In the genomic region with DNA sequence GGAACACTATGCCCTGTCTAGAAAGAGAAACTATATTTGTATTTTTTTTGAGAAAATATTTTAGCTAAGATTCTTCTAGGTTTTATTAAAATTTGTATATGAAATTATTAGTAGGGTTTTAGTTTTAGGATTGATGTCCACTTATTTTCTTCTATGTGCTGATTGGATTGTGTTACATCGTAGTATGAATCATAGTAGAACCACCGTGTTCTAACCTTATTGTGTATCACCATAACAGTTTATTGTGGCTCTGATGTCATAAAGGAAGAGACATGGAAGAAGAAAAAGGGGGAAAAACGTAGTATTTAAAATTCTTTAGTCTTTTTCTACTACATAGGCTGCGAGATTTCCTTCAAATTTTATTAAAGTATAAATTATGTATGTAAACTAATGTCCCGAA, we compare ENCODE assay signal across 17 cellular contexts. TPM values are rescaled to one million over a fixed set of nuclear protein-coding genes. Genes with fewer than 3 reads are reported as not detected.
DNase-seq lines count a peak whose midpoint lies in the region; ATAC-seq, FAIRE-seq and TF ChIP-seq lines count a peak whose summit lies in the region.
"Had no signal": no experiment of that assay in that cellular context is flagged by ENCODE, and none has a peak within 500 bp of the region (broad histone marks: within the 10 kb centered on the region; RNA-seq: fewer than 3 reads in every experiment).

No MANE protein-coding gene starts in this region.

- FAIRE-seq in A549 (lab: Jason Lieb, UNC) (no peak), kidney (lab: Jason Lieb, UNC) (no peak)
- FAIRE-seq: GM12892 had no signal

- H3K14ac ChIP-seq in mesenchymal stem cell (ENCODE audit: low read length in 2 of 2), result no peak overlapping the region

- H3K4me1 ChIP-seq in A549, result peaks cover 47% of the 10 kb centered on the region
- peaks cover 9 to 25% of the 10 kb centered on the region in 2 donors for H3K4me1 ChIP-seq in kidney (ENCODE audit: control insufficient read depth in 1 of 2, insufficient read depth in 1 of 2, low read depth in 1 of 2, low read length in 2 of 2)
- H3K4me1 ChIP-seq in mesenchymal stem cell (ENCODE audit: control insufficient read depth, insufficient read depth, low read depth, low read length), result peaks cover 2% of the 10 kb centered on the region

- no peak for TF ChIP-seq EP300 in A549 (IDR thresholded peaks at IDR 0.05)

- H3K4me1 Mint-ChIP-seq in activated B cell treated with CpG ODN at 0.5 μM for 24 hours, result peaks cover 39% of the 10 kb centered on the region
- peaks cover 49% of the 10 kb centered on the region for H3K4me1 Mint-ChIP-seq in activated naive CD4-positive, alpha-beta T cell treated with anti-CD3 and anti-CD28 coated beads, Interleukin-2, amount 10 ng/mL, durations not matched to agents 7 days and 5 days

- no peak overlapping the region for H2BK15ac ChIP-seq in mesenchymal stem cell (ENCODE audit: low read depth, poor library complexity, severe bottlenecking)

- intact Hi-C loops in activated B cell treated with CpG ODN at 0.5 μM for 24 hours (cut with micrococcal nuclease) (loop anchor here (5.0 to 10.0 kb wide), 7 partner anchors 199 to 989 kb away; a partner anchor contains a TSS), kidney (cut with DNase I) (no loop called here)

- no peaks in the 10 kb centered on the region for H3K27me3 ChIP-seq in mesenchymal stem cell (ENCODE audit: control insufficient read depth in 1 of 2, insufficient read depth in 1 of 2, low read length in 2 of 2)
- H3K27me3 ChIP-seq: foreskin keratinocyte, tibial artery had no signal

- H3K4me3 ChIP-seq in A549, result peak overlapping the region; percentile 82; the same call in 1 of the 3 replicates
- peak overlapping the region; percentile 27 to 36 for H3K4me3 ChIP-seq in kidney (ENCODE audit: low read length in 2 of 2)
- H3K4me3 ChIP-seq in mesenchymal stem cell (ENCODE audit: insufficient read depth in 1 of 2, low read depth in 1 of 2, low read length in 2 of 2), result no peak overlapping the region

- no peak overlapping the region for H2AFZ ChIP-seq in mesenchymal stem cell (ENCODE audit: low read depth, low read length)
- H2AFZ ChIP-seq: parathyroid adenoma had no signal

- no peak for TF ChIP-seq POLR2A in A549 (IDR thresholded peaks at IDR 0.05; ENCODE audit: low read length)

- ATAC-seq in A549, result no peak
- no peak for ATAC-seq in activated B cell treated with CpG ODN at 0.5 μM for 24 hours (ENCODE audit: low read depth)
- ATAC-seq in GM21737 (IDR thresholded peaks at IDR 0.05; ENCODE audit: unreplicated experiment), result no peak
- ATAC-seq: activated CD4-positive, alpha-beta T cell treated with anti-CD3 and anti-CD28 coated beads for 36 hours; foreskin keratinocyte had no signal

- H3K9ac ChIP-seq in kidney (ENCODE audit: low read length in 2 of 2) (no peak overlapping the region), mesenchymal stem cell (ENCODE audit: low read length) (no peak overlapping the region)
- H3K9ac ChIP-seq: parathyroid adenoma had no signal

- no peak overlapping the region for H2BK5ac ChIP-seq in mesenchymal stem cell (ENCODE audit: low read depth, low read length, poor library complexity, severe bottlenecking)

- no peak for TF ChIP-seq RAD21 in A549 (conservative IDR thresholded peaks at IDR 0.05 in 1 of 2, IDR thresholded peaks at IDR 0.05 in 1 of 2)

- no peak for DNase-seq in A549 (ENCODE audit: low read depth in 1 of 2, low spot score in 1 of 2)
- peak; percentile 19 for DNase-seq in ELR (ENCODE audit: low read depth)
- no peak for DNase-seq in activated B cell treated with CpG ODN at 0.5 μM for 24 hours
- no peak for DNase-seq in kidney
- DNase-seq in GOT3 (lab: John Stamatoyannopoulos, UW), result no peak
- DNase-seq in mesenchymal stem cell, result no peak
- no peak for DNase-seq in activated naive CD4-positive, alpha-beta T cell treated with anti-CD3 and anti-CD28 coated beads, Interleukin-2, amount 10 ng/mL, durations not matched to agents 7 days and 5 days
- DNase-seq: activated CD4-positive, alpha-beta T cell treated with anti-CD3 and anti-CD28 coated beads for 36 hours; DMS79 treated with DMSO at 0.1 percent for 48 hours; foreskin keratinocyte; IMR-90; NCI-H1417 treated with DMSO at 0.1 percent for 48 hours; NCI-H524; tibial artery had no signal

- peaks cover 3% of the 10 kb centered on the region for H3K79me1 ChIP-seq in mesenchymal stem cell (replicated peaks; ENCODE audit: low read length, poor library complexity, severe bottlenecking)

- TF ChIP-seq CTCF in A549 (IDR thresholded peaks at IDR 0.05), result no peak
- no peak for TF ChIP-seq CTCF in activated B cell treated with CpG ODN at 0.5 μM for 24 hours (IDR thresholded peaks at IDR 0.05)
- TF ChIP-seq CTCF in kidney (IDR thresholded peaks at IDR 0.05; ENCODE audit: borderline replicate concordance, extremely low read depth, insufficient read depth), result no peak

- no peak overlapping the region for H3K4ac ChIP-seq in mesenchymal stem cell (ENCODE audit: low read depth in 1 of 2, low read length in 2 of 2)

- H3K9me3 ChIP-seq in A549 (no peaks in the 10 kb centered on the region), kidney (ENCODE audit: control insufficient read depth in 1 of 2, low read length in 2 of 2) (no peaks in the 10 kb centered on the region), mesenchymal stem cell (ENCODE audit: control insufficient read depth, low read length) (no peaks in the 10 kb centered on the region)
- H3K9me3 ChIP-seq: tibial artery had no signal

- no peak overlapping the region for H2AK5ac ChIP-seq in mesenchymal stem cell (ENCODE audit: low read length, severe bottlenecking)

- H3K9me3 Mint-ChIP-seq in activated B cell treated with CpG ODN at 0.5 μM for 24 hours, result no peaks in the 10 kb centered on the region
- no peaks in the 10 kb centered on the region for H3K9me3 Mint-ChIP-seq in activated naive CD4-positive, alpha-beta T cell treated with anti-CD3 and anti-CD28 coated beads, Interleukin-2, amount 10 ng/mL, durations not matched to agents 7 days and 5 days

- no peak overlapping the region for H3K27ac ChIP-seq in A549
- H3K27ac ChIP-seq in kidney (ENCODE audit: low read depth in 2 of 2, low read length in 2 of 2), result no peak overlapping the region
- no peak overlapping the region for H3K27ac ChIP-seq in mesenchymal stem cell (ENCODE audit: low read length, poor library complexity, severe bottlenecking)
- H3K27ac ChIP-seq: foreskin keratinocyte, parathyroid adenoma had no signal

- CTCF ChIA-PET in A549 (lab: Yijun Ruan, JAX), result interaction anchor here (1.3 to 2.8 kb wide), 2 partner anchors 179 to 183 kb away, joined by 3 to 9 read pairs; a partner anchor contains a TSS
- CTCF ChIA-PET in activated B cell treated with CpG ODN at 0.5 μM for 24 hours (lab: Charles Lee), result interaction anchor here (0.9 to 3.7 kb wide), 4 partner anchors 161 to 355 kb away, joined by 3 to 23 read pairs (median 4); a partner anchor contains a TSS
- CTCF ChIA-PET in activated naive CD4-positive, alpha-beta T cell treated with anti-CD3 and anti-CD28 coated beads, Interleukin-2, amount 10 ng/mL, durations not matched to agents 7 days and 5 days (lab: Charles Lee), result interaction anchor here (1.4 to 3.7 kb wide), 3 partner anchors 159 to 223 kb away, joined by 3 to 36 read pairs (median 5); a partner anchor contains a TSS

- H3K27me3 Mint-ChIP-seq in activated B cell treated with CpG ODN at 0.5 μM for 24 hours, result no peaks in the 10 kb centered on the region
- peaks cover 5% of the 10 kb centered on the region for H3K27me3 Mint-ChIP-seq in activated naive CD4-positive, alpha-beta T cell treated with anti-CD3 and anti-CD28 coated beads, Interleukin-2, amount 10 ng/mL, durations not matched to agents 7 days and 5 days
- H3K27me3 Mint-ChIP-seq: activated CD4-positive, alpha-beta T cell treated with anti-CD3 and anti-CD28 coated beads for 36 hours had no signal

- no peak overlapping the region for H2BK120ac ChIP-seq in mesenchymal stem cell (ENCODE audit: low read depth, low read length)

- H3K23ac ChIP-seq in mesenchymal stem cell (ENCODE audit: low read length in 2 of 2), result no peak overlapping the region

- 71% methylated on average over 5 of the region's 5 CpGs for WGBS in A549 (ENCODE audit: missing lambda C conversion rate)
- WGBS in mesenchymal stem cell, result 67% methylated on average over 3 of the region's 5 CpGs

- POLR2A ChIA-PET in A549 (lab: Yijun Ruan, JAX), result interaction anchor here (1.0 kb wide), 1 partner anchor 181 kb away, joined by 3 read pairs; no protein-coding TSS in a partner anchor
- POLR2A ChIA-PET in activated B cell treated with CpG ODN at 0.5 μM for 24 hours (lab: Charles Lee), result interaction anchor here (0.6 to 5.0 kb wide), 4 partner anchors 160 to 342 kb away, joined by 4 to 68 read pairs (median 34); a partner anchor contains a TSS

- H3K36me3 ChIP-seq in kidney (ENCODE audit: control insufficient read depth in 1 of 2, insufficient read depth in 2 of 2, low read length in 2 of 2) (no peaks in the 10 kb centered on the region), mesenchymal stem cell (ENCODE audit: control insufficient read depth in 1 of 2, insufficient read depth in 2 of 2, low read depth in 1 of 2, low read length in 2 of 2) (peaks cover 0 to 12% of the 10 kb centered on the region in 2 experiments)
- H3K36me3 ChIP-seq: tibial artery had no signal

- no peak overlapping the region for H3K27ac Mint-ChIP-seq in activated B cell treated with CpG ODN at 0.5 μM for 24 hours
- no peak overlapping the region for H3K27ac Mint-ChIP-seq in activated naive CD4-positive, alpha-beta T cell treated with anti-CD3 and anti-CD28 coated beads, Interleukin-2, amount 10 ng/mL, durations not matched to agents 7 days and 5 days

- no peak overlapping the region for H2BK12ac ChIP-seq in mesenchymal stem cell (ENCODE audit: low read length in 2 of 2)

- H3K36me3 Mint-ChIP-seq in activated B cell treated with CpG ODN at 0.5 μM for 24 hours (ENCODE audit: low read depth), result peaks cover 17% of the 10 kb centered on the region
- H3K36me3 Mint-ChIP-seq in activated naive CD4-positive, alpha-beta T cell treated with anti-CD3 and anti-CD28 coated beads, Interleukin-2, amount 10 ng/mL, durations not matched to agents 7 days and 5 days, result peaks cover 23% of the 10 kb centered on the region

- H3K4me2 ChIP-seq in A549 (peak overlapping the region; percentile 82), mesenchymal stem cell (ENCODE audit: low read length, poor library complexity, severe bottlenecking) (no peak overlapping the region)

- no peak overlapping the region for H4K8ac ChIP-seq in mesenchymal stem cell (ENCODE audit: low read length)

- peak overlapping the region; percentile 3 for H3K4me3 Mint-ChIP-seq in activated B cell treated with CpG ODN at 0.5 μM for 24 hours
- no peak overlapping the region for H3K4me3 Mint-ChIP-seq in activated naive CD4-positive, alpha-beta T cell treated with anti-CD3 and anti-CD28 coated beads, Interleukin-2, amount 10 ng/mL, durations not matched to agents 7 days and 5 days

- no peak overlapping the region for H3K18ac ChIP-seq in mesenchymal stem cell (ENCODE audit: low read depth in 1 of 2, low read length in 2 of 2)

- no peak overlapping the region for H4K91ac ChIP-seq in mesenchymal stem cell (ENCODE audit: low read length)

RNA-seq across cellular contexts. Expression of a gene that starts 1.9 kb away (rescaled TPM):
- 4.2 and 4.3 TPM in 2 replicates for polyA plus RNA-seq in A549 (2011; rRNA removed)
- polyA plus RNA-seq in A549 (2012; cell fraction: cytosol; rRNA removed), result 1.4 and 1.5 TPM in 2 replicates
- 0.52 and 0.84 TPM in 2 replicates for polyA plus RNA-seq in A549 (2012; cell fraction: nucleus; rRNA removed)
- 2.2 to 3.7 TPM (median 2.7 TPM) in 3 replicates for polyA plus RNA-seq in A549 (2017; fragmentation: RNase III; extraction: RNeasy Plus Mini Kit Qiagen cat#74134 plus additional on column Dnase treatment)
- 1.2 and 1.3 TPM in 2 replicates for polyA minus RNA-seq in A549 (2011; rRNA and poly(A)+ RNA removed)
- total RNA-seq in activated B cell treated with CpG ODN at 0.5 μM for 24 hours, result 6.1 and 9.6 TPM in 2 replicates
- 7.6 TPM for total RNA-seq in kidney
- 2.1 TPM for polyA plus RNA-seq in kidney (ENCODE audit: insufficient read depth, low read depth, low replicate concordance)
- polyA plus RNA-seq in mesenchymal stem cell (2013, experiment 1 of 2), result 0.51 TPM
- 0.41 TPM for polyA plus RNA-seq in mesenchymal stem cell (2013, experiment 2 of 2)

Comparison
In these comparisons a context has a peak if more than half of its experiments do, and no peak if none do; other contexts are left out.
1. H3K4me3 ChIP-seq: peak in A549 (single experiment) and kidney (2 of 2); none in mesenchymal stem cell (0 of 2).